Comparison of ENCODE assay signal across 17 cellular contexts in the genomic region with DNA sequence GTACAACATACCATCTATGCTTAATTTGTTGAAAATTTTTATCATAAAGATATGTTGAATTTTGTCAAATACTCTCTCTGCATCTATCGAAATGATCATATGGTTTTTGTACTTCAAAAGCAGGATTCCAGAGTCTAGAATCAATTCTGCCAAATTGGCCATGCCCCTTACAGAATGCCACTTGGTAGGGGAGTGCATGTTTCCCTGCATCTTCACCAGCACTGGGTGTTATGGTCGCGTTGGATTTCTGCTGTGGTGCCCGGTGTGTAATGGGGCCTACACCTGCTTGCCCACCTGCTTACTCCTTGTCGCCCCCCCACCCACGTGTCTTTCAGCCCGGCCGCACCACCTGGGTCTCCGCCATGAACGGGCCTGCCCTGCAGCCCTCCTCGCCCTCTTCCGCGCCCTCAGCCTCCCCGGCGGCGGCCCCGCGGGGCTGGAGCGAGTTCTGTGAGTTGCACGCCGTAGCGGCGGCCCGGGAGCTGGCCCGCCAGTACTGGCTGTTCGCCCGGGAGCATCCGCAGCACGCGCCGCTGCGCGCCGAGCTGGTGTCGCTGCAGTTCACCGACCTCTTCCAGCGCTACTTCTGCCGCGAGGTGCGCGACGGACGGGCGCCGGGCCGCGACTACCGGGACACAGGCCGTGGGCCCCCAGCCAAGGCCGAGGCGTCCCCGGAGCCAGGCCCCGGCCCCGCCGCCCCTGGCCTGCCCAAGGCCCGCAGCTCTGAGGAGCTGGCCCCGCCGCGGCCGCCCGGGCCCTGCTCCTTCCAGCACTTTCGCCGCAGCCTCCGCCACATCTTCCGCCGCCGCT. TPM values are rescaled to one million over a fixed set of nuclear protein-coding genes. Genes with fewer than 3 reads are reported as not detected.
DNase-seq lines count a peak whose midpoint lies in the region; ATAC-seq, FAIRE-seq and TF ChIP-seq lines count a peak whose summit lies in the region.
"Had no signal": no experiment of that assay in that cellular context is flagged by ENCODE, and none has a peak within 500 bp of the region (broad histone marks: within the 10 kb centered on the region; RNA-seq: fewer than 3 reads in every experiment).

No MANE protein-coding gene starts in this region.

- POLR2A ChIA-PET in HEK293 (lab: Yijun Ruan, JAX) = no interaction called here

- no peak overlapping the region for H3K4me3 Mint-ChIP-seq in stimulated activated naive CD8-positive, alpha-beta T cell treated with anti-CD3 and anti-CD28 coated beads, Interleukin-15, amount 100 ng/mL, for 72 hours
- H3K4me3 Mint-ChIP-seq in activated naive CD8-positive, alpha-beta T cell treated with anti-CD3 and anti-CD28 coated beads, Interleukin-2, amount 50 U/mL, for 24 hours = no peak overlapping the region
- H3K4me3 Mint-ChIP-seq: CD14-positive monocyte; CD8-positive, alpha-beta T cell had no signal

- TF ChIP-seq CTCF in HEK293 (tag by site-specific recombination; IDR thresholded peaks at IDR 0.05) (no peak), kidney (IDR thresholded peaks at IDR 0.05; ENCODE audit: borderline replicate concordance, extremely low read depth, insufficient read depth) (no peak), testis (IDR thresholded peaks at IDR 0.05) (no peak)

- H3K36me3 ChIP-seq in HEK293 (ENCODE audit: control insufficient read depth in 2 of 2, insufficient read depth in 1 of 2, low read length in 2 of 2) (peaks cover 0 to 17% of the 10 kb centered on the region in 2 experiments; a peak in 2 of 3 replicates), kidney (ENCODE audit: control insufficient read depth in 1 of 2, insufficient read depth in 2 of 2, low read length in 2 of 2) (peaks cover 2 to 6% of the 10 kb centered on the region in 2 donors), testis (ENCODE audit: low read depth, missing control alignments) (no peaks in the 10 kb centered on the region)

- peaks cover 53% of the 10 kb centered on the region for H3K36me3 Mint-ChIP-seq in activated naive CD8-positive, alpha-beta T cell treated with anti-CD3 and anti-CD28 coated beads, Interleukin-2, amount 50 U/mL, for 24 hours (ENCODE audit: low read depth)

- DNase-seq in stimulated activated naive CD8-positive, alpha-beta T cell treated with anti-CD3 and anti-CD28 coated beads, Interleukin-15, amount 100 ng/mL, for 72 hours = no peak
- no peak for DNase-seq in stimulated activated naive CD8-positive, alpha-beta T cell treated with anti-CD3 and anti-CD28 coated beads, Interleukin-15, Interleukin-2, amounts not matched to agents 100 U/mL and 50 U/mL, for 24 hours
- DNase-seq in kidney (peak; percentile 72), testis (no peak), SHP77 (lab: John Stamatoyannopoulos, UW) (no peak)
- DNase-seq in activated naive CD8-positive, alpha-beta T cell treated with anti-CD3 and anti-CD28 coated beads, Interleukin-2, amount 50 U/mL, for 24 hours = no peak
- DNase-seq: CD8-positive, alpha-beta T cell; COR-L47; DND-41; GDM1; GOT3 had no signal

- no peaks in the 10 kb centered on the region for H3K4me1 ChIP-seq in HEK293 (ENCODE audit: control insufficient read depth, insufficient read depth, low read length)
- peaks cover 4 to 8% of the 10 kb centered on the region in 2 donors for H3K4me1 ChIP-seq in kidney (ENCODE audit: control insufficient read depth in 1 of 2, insufficient read depth in 1 of 2, low read depth in 1 of 2, low read length in 2 of 2)
- peaks cover 7% of the 10 kb centered on the region for H3K4me1 ChIP-seq in testis

- CTCF ChIA-PET in HEK293 (lab: Yijun Ruan, JAX) = interaction anchor here (2.6 kb wide), 1 partner anchor 21 kb away, joined by 7 read pairs; no protein-coding TSS in a partner anchor

- no peak overlapping the region for H3K27ac Mint-ChIP-seq in stimulated activated naive CD8-positive, alpha-beta T cell treated with anti-CD3 and anti-CD28 coated beads, Interleukin-15, amount 100 ng/mL, for 72 hours
- no peak overlapping the region for H3K27ac Mint-ChIP-seq in activated naive CD8-positive, alpha-beta T cell treated with anti-CD3 and anti-CD28 coated beads, Interleukin-2, amount 50 U/mL, for 24 hours
- H3K27ac Mint-ChIP-seq: CD8-positive, alpha-beta T cell had no signal

- no peak overlapping the region for H3K9ac ChIP-seq in kidney (ENCODE audit: low read length in 2 of 2)

- no peak for FAIRE-seq in kidney (lab: Jason Lieb, UNC)
- FAIRE-seq: GM12892 had no signal

- H3K4me1 Mint-ChIP-seq in stimulated activated naive CD8-positive, alpha-beta T cell treated with anti-CD3 and anti-CD28 coated beads, Interleukin-15, amount 100 ng/mL, for 72 hours = peaks cover 45% of the 10 kb centered on the region
- H3K4me1 Mint-ChIP-seq in activated naive CD8-positive, alpha-beta T cell treated with anti-CD3 and anti-CD28 coated beads, Interleukin-2, amount 50 U/mL, for 24 hours = peaks cover 41% of the 10 kb centered on the region

- no peak overlapping the region for H3K27ac ChIP-seq in HEK293 (ENCODE audit: extremely low read depth, low read depth, low read length)
- H3K27ac ChIP-seq in kidney (ENCODE audit: low read depth in 2 of 2, low read length in 2 of 2) = no peak overlapping the region
- H3K27ac ChIP-seq in testis = no peak overlapping the region
- H3K27ac ChIP-seq: HL-60 had no signal

- ATAC-seq in stimulated activated naive CD8-positive, alpha-beta T cell treated with anti-CD3 and anti-CD28 coated beads, Interleukin-15, amount 100 ng/mL, for 72 hours = peak; percentile 65
- no peak for ATAC-seq in stimulated activated naive CD8-positive, alpha-beta T cell treated with anti-CD3 and anti-CD28 coated beads, Interleukin-15, Interleukin-2, amounts not matched to agents 100 U/mL and 50 U/mL, for 24 hours
- no peak for ATAC-seq in HG03565 (IDR thresholded peaks at IDR 0.05; ENCODE audit: unreplicated experiment)
- no peak for ATAC-seq in activated naive CD8-positive, alpha-beta T cell treated with anti-CD3 and anti-CD28 coated beads, Interleukin-2, amount 50 U/mL, for 24 hours
- ATAC-seq: CD8-positive, alpha-beta T cell; HCT116 had no signal

- H3K27me3 ChIP-seq in testis = no peaks in the 10 kb centered on the region

- intact Hi-C loops in kidney (cut with DNase I) = no loop called here
- intact Hi-C loops in testis (cut with DNase I; ENCODE audit: low total_unique reads) = no loop called here

- H3K4me3 ChIP-seq in HEK293 (ENCODE audit: low read depth, low read length) (no peak overlapping the region), kidney (ENCODE audit: low read length in 2 of 2) (no peak overlapping the region), testis (peak overlapping the region; percentile 24 to 43)

- no peak for TF ChIP-seq POLR2A in testis (IDR thresholded peaks at IDR 0.05)

- H3K9me3 Mint-ChIP-seq in stimulated activated naive CD8-positive, alpha-beta T cell treated with anti-CD3 and anti-CD28 coated beads, Interleukin-15, amount 100 ng/mL, for 72 hours = no peaks in the 10 kb centered on the region
- no peaks in the 10 kb centered on the region for H3K9me3 Mint-ChIP-seq in activated naive CD8-positive, alpha-beta T cell treated with anti-CD3 and anti-CD28 coated beads, Interleukin-2, amount 50 U/mL, for 24 hours
- H3K9me3 Mint-ChIP-seq: CD8-positive, alpha-beta T cell had no signal

- WGBS in testis, 2 donors = 61 to 90% methylated on average over 48 to 50 of the region's 67 CpGs

- H3K27me3 Mint-ChIP-seq in stimulated activated naive CD8-positive, alpha-beta T cell treated with anti-CD3 and anti-CD28 coated beads, Interleukin-15, amount 100 ng/mL, for 72 hours = no peaks in the 10 kb centered on the region
- no peaks in the 10 kb centered on the region for H3K27me3 Mint-ChIP-seq in activated naive CD8-positive, alpha-beta T cell treated with anti-CD3 and anti-CD28 coated beads, Interleukin-2, amount 50 U/mL, for 24 hours

- no peaks in the 10 kb centered on the region for H3K9me3 ChIP-seq in HEK293 (ENCODE audit: control insufficient read depth, insufficient read depth, low read depth, low read length)
- no peaks in the 10 kb centered on the region for H3K9me3 ChIP-seq in kidney (ENCODE audit: control insufficient read depth in 1 of 2, low read length in 2 of 2)
- H3K9me3 ChIP-seq in testis = no peaks in the 10 kb centered on the region

TF ChIP-seq in HEK293, 187 proteins besides CTCF, POLR2A, EP300 and RAD21:
- TF ChIP-seq ZNF184 (tag by site-specific recombination; IDR thresholded peaks at IDR 0.05) (peak; percentile 97), ZNF292 (tag by site-specific recombination; IDR thresholded peaks at IDR 0.05; ENCODE audit: borderline replicate concordance, low read depth) (no peak), ZNF169 (tag by site-specific recombination; IDR thresholded peaks at IDR 0.05) (no peak)
- TF ChIP-seq, protein P1, sequence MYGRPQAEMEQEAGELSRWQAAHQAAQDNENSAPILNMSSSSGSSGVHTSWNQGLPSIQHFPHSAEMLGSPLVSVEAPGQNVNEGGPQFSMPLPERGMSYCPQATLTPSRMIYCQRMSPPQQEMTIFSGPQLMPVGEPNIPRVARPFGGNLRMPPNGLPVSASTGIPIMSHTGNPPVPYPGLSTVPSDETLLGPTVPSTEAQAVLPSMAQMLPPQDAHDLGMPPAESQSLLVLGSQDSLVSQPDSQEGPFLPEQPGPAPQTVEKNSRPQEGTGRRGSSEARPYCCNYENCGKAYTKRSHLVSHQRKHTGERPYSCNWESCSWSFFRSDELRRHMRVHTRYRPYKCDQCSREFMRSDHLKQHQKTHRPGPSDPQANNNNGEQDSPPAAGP (tag by site-specific recombination; IDR thresholded peaks at IDR 0.05) = no peak

RNA-seq across cellular contexts. Expression of a gene that starts 12.3 kb away (rescaled TPM):
- total RNA-seq in kidney (35.0 TPM), testis (10 to 100 TPM; 36.9 to 38.1 TPM)
- polyA plus RNA-seq in kidney (ENCODE audit: insufficient read depth, low read depth, low replicate concordance) (7.3 TPM), testis (ENCODE audit: insufficient read depth, low read depth, low replicate concordance) (22.0 TPM)

RNA-seq across cellular contexts. Expression of a gene that starts 49.1 kb away (rescaled TPM):
- total RNA-seq in kidney = 19.0 TPM
- 6.3 TPM for polyA plus RNA-seq in kidney (ENCODE audit: insufficient read depth, low read depth, low replicate concordance)
- total RNA-seq in testis = 10 to 100 TPM; 16.1 to 27.2 TPM
- polyA plus RNA-seq in testis (ENCODE audit: insufficient read depth, low read depth, low replicate concordance) = 13.7 TPM

Comparison
In these comparisons a context has a peak if more than half of its experiments do, and no peak if none do; other contexts are left out.
1. H3K4me3 ChIP-seq: peak in testis (2 of 2); none in HEK293 (single experiment) and kidney (0 of 2).